1 cellular context compared by ENCODE assay signal in the genomic region with DNA sequence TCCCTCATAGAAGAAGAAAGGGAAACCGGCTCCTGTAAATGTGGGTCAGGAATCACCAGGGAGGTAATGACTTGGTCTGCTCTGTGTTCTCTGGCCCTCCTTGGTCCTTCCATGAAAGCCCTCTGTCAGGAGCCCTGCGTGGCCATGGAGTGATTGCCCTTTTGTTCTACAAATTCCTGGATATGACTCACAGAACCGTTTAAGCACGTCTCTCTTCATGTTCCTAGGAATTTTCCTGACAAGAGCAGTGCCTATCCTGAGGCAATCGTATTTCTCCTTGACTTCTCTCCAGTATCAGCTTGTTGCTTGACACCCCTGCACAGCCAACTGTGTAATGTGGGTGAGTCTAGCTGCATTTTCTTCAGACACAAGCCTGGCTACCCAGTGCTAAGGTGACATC.
TF ChIP-seq lines count a peak whose summit lies in the region.

No MANE protein-coding gene starts in this region.

TF ChIP-seq in GM23338, 12 proteins besides CTCF, POLR2A, EP300 and RAD21 (continued from another document):
- TF ChIP-seq, protein P1, sequence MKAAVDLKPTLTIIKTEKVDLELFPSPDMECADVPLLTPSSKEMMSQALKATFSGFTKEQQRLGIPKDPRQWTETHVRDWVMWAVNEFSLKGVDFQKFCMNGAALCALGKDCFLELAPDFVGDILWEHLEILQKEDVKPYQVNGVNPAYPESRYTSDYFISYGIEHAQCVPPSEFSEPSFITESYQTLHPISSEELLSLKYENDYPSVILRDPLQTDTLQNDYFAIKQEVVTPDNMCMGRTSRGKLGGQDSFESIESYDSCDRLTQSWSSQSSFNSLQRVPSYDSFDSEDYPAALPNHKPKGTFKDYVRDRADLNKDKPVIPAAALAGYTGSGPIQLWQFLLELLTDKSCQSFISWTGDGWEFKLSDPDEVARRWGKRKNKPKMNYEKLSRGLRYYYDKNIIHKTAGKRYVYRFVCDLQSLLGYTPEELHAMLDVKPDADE (IDR thresholded peaks at IDR 0.05) = no peak
